20 cellular contexts compared by ENCODE assay signal in genomic region chr2:179622635-179623034, GRCh38.
"Had no signal": no experiment of that assay in that cellular context is flagged by ENCODE, and none has a peak within 500 bp of the region (broad histone marks: within the 10 kb centered on the region; RNA-seq: fewer than 3 reads in every experiment).

No MANE protein-coding gene starts in this region.

- H3K4me2 ChIP-seq: neural progenitor cell had no signal

- H3K27me3 ChIP-seq: adrenal gland, ascending aorta, brain microvascular endothelial cell, foreskin keratinocyte, neural progenitor cell had no signal

- H3K9me3 ChIP-seq: adrenal gland, ascending aorta, lower lobe of right lung had no signal

- H3K4me1 ChIP-seq: ascending aorta, lower lobe of right lung, neural progenitor cell had no signal

- H3K36me3 ChIP-seq: adrenal gland, ascending aorta, brain microvascular endothelial cell, lower lobe of right lung had no signal

- H3K4me3 ChIP-seq: adrenal gland, ascending aorta, lower lobe of right lung, neural progenitor cell had no signal

- DNase-seq: activated B cell treated with CpG ODN at 0.5 μM for 24 hours; activated CD4-positive, alpha-beta T cell treated with anti-CD3 and anti-CD28 coated beads for 36 hours; activated CD4-positive, alpha-beta T cell treated with anti-CD3 and anti-CD28 coated beads, Interleukin-2, amount 50 U/mL, for 4 hours; activated CD8-positive, alpha-beta memory T cell treated with anti-CD3 and anti-CD28 coated beads for 24 hours; activated CD8-positive, alpha-beta memory T cell treated with anti-CD3 and anti-CD28 coated beads, Interleukin-2, amount 50 U/mL, for 4 hours; activated T-cell treated with anti-CD3 and anti-CD28 coated beads, Interleukin-2, amount 50 U/mL, for 24 hours; brain microvascular endothelial cell; central memory CD4-positive, alpha-beta T cell; effector memory CD4-positive, alpha-beta T cell; hypothalamus; lower lobe of right lung; naive thymus-derived CD8-positive, alpha-beta T cell; stimulated activated CD4-positive, alpha-beta T cell treated with anti-CD3 and anti-CD28 coated beads, Interleukin-4, amount 100 ng/mL, for 24 hours; stimulated activated naive CD8-positive, alpha-beta T cell treated with anti-CD3 and anti-CD28 coated beads, Interleukin-15, Interleukin-2, amounts not matched to agents 100 U/mL and 50 U/mL, for 24 hours; T-helper 9 cell had no signal

- H2AFZ ChIP-seq: neural progenitor cell had no signal

- H3K27ac ChIP-seq: adrenal gland, ascending aorta, brain microvascular endothelial cell, foreskin keratinocyte, lower lobe of right lung, neural progenitor cell had no signal

- ATAC-seq: activated CD4-positive, alpha-beta T cell treated with anti-CD3 and anti-CD28 coated beads for 36 hours; activated T-helper 17 cell treated with anti-CD3 and anti-CD28 coated beads, Interleukin-2, amount 50 U/mL, for 72 hours; lower lobe of right lung; naive thymus-derived CD8-positive, alpha-beta T cell; stimulated activated naive CD8-positive, alpha-beta T cell treated with anti-CD3 and anti-CD28 coated beads, Interleukin-15, Interleukin-2, amounts not matched to agents 100 U/mL and 50 U/mL, for 24 hours had no signal
